ENCODE assay signal across 12 cellular contexts in the genomic region with DNA sequence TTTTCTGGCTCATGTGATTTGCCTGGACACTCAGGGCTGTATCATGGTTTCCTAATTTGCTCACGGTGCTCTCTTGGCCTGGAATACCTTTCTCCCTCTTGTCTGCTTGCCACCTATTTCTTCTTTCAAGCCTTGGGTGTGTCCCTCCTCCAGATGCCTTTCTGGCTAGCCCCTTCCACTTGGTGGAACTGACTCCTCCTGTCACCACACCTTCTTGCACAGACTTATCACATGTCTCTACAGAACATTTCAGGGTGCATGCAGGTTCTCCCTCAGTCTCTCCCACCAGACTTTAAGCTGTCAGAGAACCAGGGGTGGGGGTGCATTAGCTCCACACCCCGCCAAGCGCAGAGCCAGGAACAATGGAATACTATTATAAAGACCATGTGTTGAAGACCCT. TPM values are rescaled to one million over a fixed set of nuclear protein-coding genes. Genes with fewer than 3 reads are reported as not detected.
DNase-seq lines count a peak whose midpoint lies in the region; ATAC-seq, FAIRE-seq and TF ChIP-seq lines count a peak whose summit lies in the region.
"Had no signal": no experiment of that assay in that cellular context is flagged by ENCODE, and none has a peak within 500 bp of the region (broad histone marks: within the 10 kb centered on the region; RNA-seq: fewer than 3 reads in every experiment).

No MANE protein-coding gene starts in this region.

- peak overlapping the region; percentile 42 for H2AK5ac ChIP-seq in mesenchymal stem cell (ENCODE audit: low read length, severe bottlenecking)

- peaks cover 31% of the 10 kb centered on the region for H3K4me1 ChIP-seq in HUES6 (ENCODE audit: control insufficient read depth, insufficient read depth, low read length)
- peaks cover 41% of the 10 kb centered on the region for H3K4me1 ChIP-seq in mesenchymal stem cell (ENCODE audit: control insufficient read depth, insufficient read depth, low read depth, low read length)
- H3K4me1 ChIP-seq in upper lobe of right lung, result peaks cover 51% of the 10 kb centered on the region

- no peak overlapping the region for H2AFZ ChIP-seq in mesenchymal stem cell (ENCODE audit: low read depth, low read length)

- 92% methylated on average over 3 of the region's 3 CpGs for WGBS in mesenchymal stem cell

- H4K91ac ChIP-seq in mesenchymal stem cell (ENCODE audit: low read length), result no peak overlapping the region

- H2BK15ac ChIP-seq in mesenchymal stem cell (ENCODE audit: low read depth, poor library complexity, severe bottlenecking), result no peak overlapping the region

- TF ChIP-seq CTCF in bronchial epithelial cell (IDR thresholded peaks at IDR 0.05; ENCODE audit: insufficient read depth, low read length, severe bottlenecking) (no peak), upper lobe of right lung (IDR thresholded peaks at IDR 0.05) (no peak)

- no peak overlapping the region for H4K8ac ChIP-seq in mesenchymal stem cell (ENCODE audit: low read length)

- H3K23ac ChIP-seq in mesenchymal stem cell (ENCODE audit: low read length in 2 of 2), result no peak overlapping the region

- ATAC-seq in upper lobe of right lung, result peak; percentile 13
- no peak for ATAC-seq in GM18909 (IDR thresholded peaks at IDR 0.05; ENCODE audit: poor library complexity, unreplicated experiment)
- ATAC-seq in HG03460 (IDR thresholded peaks at IDR 0.05; ENCODE audit: unreplicated experiment), result no peak
- ATAC-seq: pancreas had no signal

- no peak overlapping the region for H2BK5ac ChIP-seq in mesenchymal stem cell (ENCODE audit: low read depth, low read length, poor library complexity, severe bottlenecking)

- H3K79me1 ChIP-seq in mesenchymal stem cell (replicated peaks; ENCODE audit: low read length, poor library complexity, severe bottlenecking), result peaks cover 17% of the 10 kb centered on the region

- H3K27me3 ChIP-seq in HUES6 (ENCODE audit: control insufficient read depth, insufficient read depth, low read length) (no peaks in the 10 kb centered on the region), bronchial epithelial cell (ENCODE audit: control insufficient read depth, insufficient read depth, low read length) (no peaks in the 10 kb centered on the region), mesenchymal stem cell (ENCODE audit: control insufficient read depth in 1 of 2, insufficient read depth in 1 of 2, low read length in 2 of 2) (no peaks in the 10 kb centered on the region), upper lobe of right lung (no peaks in the 10 kb centered on the region)
- H3K27me3 ChIP-seq: pancreas had no signal

- no peak overlapping the region for H3K14ac ChIP-seq in mesenchymal stem cell (ENCODE audit: low read length in 2 of 2)

- H3K4me3 ChIP-seq in HUES6 (ENCODE audit: low read depth, low read length), result peak overlapping the region; percentile 89; the same call in 1 of the 2 replicates
- peak overlapping the region; percentile 74 for H3K4me3 ChIP-seq in bronchial epithelial cell (ENCODE audit: low read depth, low read length)
- peak overlapping the region in 1 of 2 experiments; percentile 83 for H3K4me3 ChIP-seq in mesenchymal stem cell (ENCODE audit: insufficient read depth in 1 of 2, low read depth in 1 of 2, low read length in 2 of 2)
- H3K4me3 ChIP-seq in upper lobe of right lung, result peak overlapping the region; percentile 90
- H3K4me3 ChIP-seq: pancreas had no signal

- intact Hi-C loops in upper lobe of right lung (cut with DNase I), result loop anchor here (10.0 kb wide), 1 partner anchor 179 kb away; no protein-coding TSS in a partner anchor
- intact Hi-C loops in posterior vena cava (cut with DNase I), result loop anchor here (5.0 to 10.0 kb wide), 3 partner anchors 41 to 329 kb away; partner anchors contain the start of gene TRMO (in 1 of the 2)

- H3K36me3 ChIP-seq in HUES6 (ENCODE audit: control insufficient read depth, insufficient read depth, low read length) (peaks cover 17% of the 10 kb centered on the region; the same call in 1 of the 2 replicates), bronchial epithelial cell (ENCODE audit: control insufficient read depth, insufficient read depth, low read length) (peaks cover 11% of the 10 kb centered on the region), mesenchymal stem cell (ENCODE audit: control insufficient read depth in 1 of 2, insufficient read depth in 2 of 2, low read depth in 1 of 2, low read length in 2 of 2) (peaks cover 10 to 18% of the 10 kb centered on the region in 2 experiments), upper lobe of right lung (peaks cover 8% of the 10 kb centered on the region)
- H3K36me3 ChIP-seq: pancreas had no signal

- H3K9me3 ChIP-seq in HUES6 (ENCODE audit: control insufficient read depth, insufficient read depth, low read depth, low read length) (no peaks in the 10 kb centered on the region), mesenchymal stem cell (ENCODE audit: control insufficient read depth, low read length) (no peaks in the 10 kb centered on the region), upper lobe of right lung (no peaks in the 10 kb centered on the region)
- H3K9me3 ChIP-seq: pancreas had no signal

- H3K4ac ChIP-seq in mesenchymal stem cell (ENCODE audit: low read depth in 1 of 2, low read length in 2 of 2), result peak overlapping the region; percentile 35 to 36

- H2BK12ac ChIP-seq in mesenchymal stem cell (ENCODE audit: low read length in 2 of 2), result no peak overlapping the region

- peak overlapping the region in 1 of 2 experiments; percentile 4 for H3K18ac ChIP-seq in mesenchymal stem cell (ENCODE audit: low read depth in 1 of 2, low read length in 2 of 2)

- no peak overlapping the region for H3K9ac ChIP-seq in HUES6 (ENCODE audit: low read length)
- peak overlapping the region; percentile 98 for H3K9ac ChIP-seq in mesenchymal stem cell (ENCODE audit: low read length)

- DNase-seq in bronchial epithelial cell (ENCODE audit: low read depth) (peak; percentile 42), mesenchymal stem cell (no peak), upper lobe of right lung (no peak), posterior vena cava (ENCODE audit: low spot score) (no peak)
- DNase-seq: Karpas-422; NCI-H2029; NK-92 treated with Interleukin-12 subunit alpha and Interleukin-12 subunit beta, amount 100 ng/mL, for 24 hours; pancreas; stimulated activated CD4-positive, alpha-beta T cell treated with anti-CD3 and anti-CD28 coated beads, Interleukin-4, amount 100 ng/mL, for 24 hours had no signal

- H3K27ac ChIP-seq in HUES6 (ENCODE audit: low read depth, low read length), result no peak overlapping the region
- no peak overlapping the region for H3K27ac ChIP-seq in mesenchymal stem cell (ENCODE audit: low read length, poor library complexity, severe bottlenecking)
- H3K27ac ChIP-seq in upper lobe of right lung, result peak overlapping the region; percentile 99
- H3K27ac ChIP-seq: pancreas had no signal

- no peak overlapping the region for H2BK120ac ChIP-seq in mesenchymal stem cell (ENCODE audit: low read depth, low read length)

- H3K4me2 ChIP-seq in mesenchymal stem cell (ENCODE audit: low read length, poor library complexity, severe bottlenecking), result peak overlapping the region; percentile 30

- FAIRE-seq in bronchial epithelial cell (lab: Jason Lieb, UNC), result no peak
- FAIRE-seq: pancreas had no signal

RNA-seq across cellular contexts. Expression of gene TBC1D2, which starts 1.9 kb away (rescaled TPM):
- total RNA-seq in bronchial epithelial cell, result 46.0 and 54.0 TPM in 2 replicates
- polyA plus RNA-seq in mesenchymal stem cell (2013, experiment 1 of 2), result 28.4 TPM
- polyA plus RNA-seq in mesenchymal stem cell (2013, experiment 2 of 2), result 27.5 TPM
- 71.8 TPM for total RNA-seq in upper lobe of right lung
- total RNA-seq in posterior vena cava, result 10 to 100 TPM in 1 of 2 donors, 1 to 10 TPM in 1; 6.9 to 10.5 TPM
